Comparison of ENCODE assay signal across 19 cellular contexts in genomic region chr4:122876456-122876855, GRCh38. TPM values are rescaled to one million over a fixed set of nuclear protein-coding genes. Genes with fewer than 3 reads are reported as not detected.
A peak's percentile ranks its signal among the peaks of the same experiment; 100 is the strongest.
DNase-seq lines count a peak whose midpoint lies in the region; ATAC-seq and TF ChIP-seq lines count a peak whose summit lies in the region.
"Had no signal": no experiment of that assay in that cellular context is flagged by ENCODE, and none has a peak within 500 bp of the region (broad histone marks: within the 10 kb centered on the region; RNA-seq: fewer than 3 reads in every experiment).

No MANE protein-coding gene starts in this region.

- H3K9me3 Mint-ChIP-seq in WTC11 = peaks cover 36% of the 10 kb centered on the region

- peaks cover 14% of the 10 kb centered on the region for H3K36me3 ChIP-seq in smooth muscle cell (ENCODE audit: low read depth)
- H3K36me3 ChIP-seq: BE2C had no signal

- no peaks in the 10 kb centered on the region for H3K27me3 Mint-ChIP-seq in WTC11 (ENCODE audit: low read depth)

- H3K4me3 Mint-ChIP-seq in WTC11 = no peak overlapping the region
- H3K4me3 Mint-ChIP-seq: CD4-positive, CD25-positive, alpha-beta regulatory T cell; GM23338 had no signal

- CTCF ChIA-PET in WTC11 (lab: Charles Lee) = interaction anchor here (0.8 to 1.7 kb wide), 2 partner anchors 54 to 119 kb away, joined by 3 to 5 read pairs; no protein-coding TSS in a partner anchor

- H4K20me1 ChIP-seq in smooth muscle cell (ENCODE audit: low read depth) = no peaks in the 10 kb centered on the region

- H3K4me2 ChIP-seq in smooth muscle cell = peak overlapping the region; percentile 9
- H3K4me2 ChIP-seq: GM23338, KMS-11 had no signal

- H3K4me3 ChIP-seq in fibroblast of the aortic adventitia (ENCODE audit: low read depth, low read length) (no peak overlapping the region), smooth muscle cell (no peak overlapping the region)
- H3K4me3 ChIP-seq: GM23338 had no signal

- no peak overlapping the region for H3K9ac ChIP-seq in smooth muscle cell (ENCODE audit: low read depth)
- H3K9ac ChIP-seq: KMS-11 had no signal

- peak overlapping the region; percentile 37; the same call in 1 of the 2 replicates for H3K27ac Mint-ChIP-seq in WTC11
- H3K27ac Mint-ChIP-seq: CD4-positive, CD25-positive, alpha-beta regulatory T cell had no signal

- H3K9me3 ChIP-seq in smooth muscle cell (replicated peaks; ENCODE audit: low read depth) = no peaks in the 10 kb centered on the region

- DNase-seq in EL (peak; percentile 41), WTC11 (ENCODE audit: low spot score) (no peak), fibroblast of the aortic adventitia (ENCODE audit: low read depth) (peak; percentile 44), smooth muscle cell (lab: John Stamatoyannopoulos, UW; ENCODE audit: unreplicated experiment) (no peak), HK-2 (ENCODE audit: unreplicated experiment) (no peak), mucosa of gallbladder (ENCODE audit: low spot score) (no peak)
- DNase-seq: BE2C; CD4-positive, CD25-positive, alpha-beta regulatory T cell; COR-L47; DMS153; NCI-H1417 treated with DMSO at 0.1 percent for 48 hours; NCI-H187 treated with DMSO at 0.1 percent for 48 hours; NCI-H226; NCI-H524; SIG-M5 had no signal

- POLR2A ChIA-PET in WTC11 (lab: Charles Lee) = no interaction called here

- H3K4me1 ChIP-seq in smooth muscle cell (ENCODE audit: low read depth) = peaks cover 4% of the 10 kb centered on the region
- H3K4me1 ChIP-seq: BE2C had no signal

- H3K27ac ChIP-seq in smooth muscle cell (ENCODE audit: low read depth) = peak overlapping the region; percentile 11
- H3K27ac ChIP-seq: KMS-11 had no signal

- peaks cover 5% of the 10 kb centered on the region for H3K79me2 ChIP-seq in smooth muscle cell (ENCODE audit: low read depth)

- H2AFZ ChIP-seq in smooth muscle cell (ENCODE audit: low read depth) = no peak overlapping the region
- H2AFZ ChIP-seq: GM23338 had no signal

- peaks cover 64% of the 10 kb centered on the region for H3K36me3 Mint-ChIP-seq in WTC11

- no peak for TF ChIP-seq CTCF in WTC11 (IDR thresholded peaks at IDR 0.05)
- no peak for TF ChIP-seq CTCF in fibroblast of the aortic adventitia (IDR thresholded peaks at IDR 0.05; ENCODE audit: insufficient read depth, low read length)
- no peak for TF ChIP-seq CTCF in smooth muscle cell (IDR thresholded peaks at IDR 0.05; ENCODE audit: borderline replicate concordance, insufficient read depth, poor library complexity, severe bottlenecking)

- WGBS in smooth muscle cell (ENCODE audit: low lambda C conversion rate) = 88% methylated on average over 3 of the region's 3 CpGs

- H3K4me1 Mint-ChIP-seq in WTC11 = peaks cover 24% of the 10 kb centered on the region
- H3K4me1 Mint-ChIP-seq: CD4-positive, CD25-positive, alpha-beta regulatory T cell had no signal

- ATAC-seq in WTC11 (no peak), HG03378 (IDR thresholded peaks at IDR 0.05; ENCODE audit: unreplicated experiment) (no peak)
- ATAC-seq: GM23338 had no signal

- H3F3A ChIP-seq in smooth muscle cell (ENCODE audit: low read depth) = no peaks in the 10 kb centered on the region

- no peaks in the 10 kb centered on the region for H3K27me3 ChIP-seq in smooth muscle cell (ENCODE audit: low read depth)
- H3K27me3 ChIP-seq: BE2C had no signal

TF ChIP-seq in WTC11, 78 proteins besides CTCF, POLR2A, EP300 and RAD21 (continues in another document):
- no peak for TF ChIP-seq ATF3 (CRISPR knock-in tag; conservative IDR thresholded peaks at IDR 0.05)
- TF ChIP-seq, protein P1, sequence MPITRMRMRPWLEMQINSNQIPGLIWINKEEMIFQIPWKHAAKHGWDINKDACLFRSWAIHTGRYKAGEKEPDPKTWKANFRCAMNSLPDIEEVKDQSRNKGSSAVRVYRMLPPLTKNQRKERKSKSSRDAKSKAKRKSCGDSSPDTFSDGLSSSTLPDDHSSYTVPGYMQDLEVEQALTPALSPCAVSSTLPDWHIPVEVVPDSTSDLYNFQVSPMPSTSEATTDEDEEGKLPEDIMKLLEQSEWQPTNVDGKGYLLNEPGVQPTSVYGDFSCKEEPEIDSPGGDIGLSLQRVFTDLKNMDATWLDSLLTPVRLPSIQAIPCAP (CRISPR knock-in tag; IDR thresholded peaks at IDR 0.05) = no peak
- TF ChIP-seq, protein P2, sequence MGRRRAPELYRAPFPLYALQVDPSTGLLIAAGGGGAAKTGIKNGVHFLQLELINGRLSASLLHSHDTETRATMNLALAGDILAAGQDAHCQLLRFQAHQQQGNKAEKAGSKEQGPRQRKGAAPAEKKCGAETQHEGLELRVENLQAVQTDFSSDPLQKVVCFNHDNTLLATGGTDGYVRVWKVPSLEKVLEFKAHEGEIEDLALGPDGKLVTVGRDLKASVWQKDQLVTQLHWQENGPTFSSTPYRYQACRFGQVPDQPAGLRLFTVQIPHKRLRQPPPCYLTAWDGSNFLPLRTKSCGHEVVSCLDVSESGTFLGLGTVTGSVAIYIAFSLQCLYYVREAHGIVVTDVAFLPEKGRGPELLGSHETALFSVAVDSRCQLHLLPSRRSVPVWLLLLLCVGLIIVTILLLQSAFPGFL (CRISPR knock-in tag; IDR thresholded peaks at IDR 0.05; ENCODE audit: borderline replicate concordance) = no peak
- no peak for TF ChIP-seq ZNF263 (CRISPR knock-in tag; IDR thresholded peaks at IDR 0.05; ENCODE audit: low read depth)
- TF ChIP-seq ZBTB21 (CRISPR knock-in tag; IDR thresholded peaks at IDR 0.05; ENCODE audit: borderline replicate concordance) = no peak
- TF ChIP-seq MLX (CRISPR knock-in tag; IDR thresholded peaks at IDR 0.05) = no peak
- TF ChIP-seq SMAD3 (CRISPR knock-in tag; IDR thresholded peaks at IDR 0.05; ENCODE audit: borderline replicate concordance) = no peak
- TF ChIP-seq PRRX2 (CRISPR knock-in tag; IDR thresholded peaks at IDR 0.05) = no peak
- no peak for TF ChIP-seq E2F1 (CRISPR knock-in tag; IDR thresholded peaks at IDR 0.05)
- no peak for TF ChIP-seq SP1 (CRISPR knock-in tag; conservative IDR thresholded peaks at IDR 0.05)
- TF ChIP-seq FOXK1 (CRISPR knock-in tag; IDR thresholded peaks at IDR 0.05) = no peak
- TF ChIP-seq CREM (CRISPR knock-in tag; IDR thresholded peaks at IDR 0.05) = no peak
- TF ChIP-seq, protein P3, sequence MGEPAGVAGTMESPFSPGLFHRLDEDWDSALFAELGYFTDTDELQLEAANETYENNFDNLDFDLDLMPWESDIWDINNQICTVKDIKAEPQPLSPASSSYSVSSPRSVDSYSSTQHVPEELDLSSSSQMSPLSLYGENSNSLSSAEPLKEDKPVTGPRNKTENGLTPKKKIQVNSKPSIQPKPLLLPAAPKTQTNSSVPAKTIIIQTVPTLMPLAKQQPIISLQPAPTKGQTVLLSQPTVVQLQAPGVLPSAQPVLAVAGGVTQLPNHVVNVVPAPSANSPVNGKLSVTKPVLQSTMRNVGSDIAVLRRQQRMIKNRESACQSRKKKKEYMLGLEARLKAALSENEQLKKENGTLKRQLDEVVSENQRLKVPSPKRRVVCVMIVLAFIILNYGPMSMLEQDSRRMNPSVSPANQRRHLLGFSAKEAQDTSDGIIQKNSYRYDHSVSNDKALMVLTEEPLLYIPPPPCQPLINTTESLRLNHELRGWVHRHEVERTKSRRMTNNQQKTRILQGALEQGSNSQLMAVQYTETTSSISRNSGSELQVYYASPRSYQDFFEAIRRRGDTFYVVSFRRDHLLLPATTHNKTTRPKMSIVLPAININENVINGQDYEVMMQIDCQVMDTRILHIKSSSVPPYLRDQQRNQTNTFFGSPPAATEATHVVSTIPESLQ (CRISPR knock-in tag; IDR thresholded peaks at IDR 0.05) = no peak
- no peak for TF ChIP-seq E2F5 (CRISPR knock-in tag; IDR thresholded peaks at IDR 0.05)

RNA-seq across cellular contexts. Expression of gene NUDT6, which starts 45.9 kb away (rescaled TPM):
- total RNA-seq in WTC11 (2021) (8.0 to 8.7 TPM (median 8.4 TPM) in 3 replicates), fibroblast of the aortic adventitia (ENCODE audit: low replicate concordance) (8.5 and 12.8 TPM in 2 replicates), smooth muscle cell (4.1 and 24.6 TPM in 2 replicates), mucosa of gallbladder (3.5 TPM)
- 6.2 and 7.0 TPM in 2 replicates for polyA plus RNA-seq in smooth muscle cell

RNA-seq across cellular contexts. Expression of gene FGF2, which starts 49.8 kb away (rescaled TPM):
- 115 to 134 TPM (median 127 TPM) in 3 replicates for total RNA-seq in WTC11 (2021)
- total RNA-seq in fibroblast of the aortic adventitia (ENCODE audit: low replicate concordance) = 16.3 and 79.5 TPM in 2 replicates
- 17.7 and 18.9 TPM in 2 replicates for total RNA-seq in smooth muscle cell
- polyA plus RNA-seq in smooth muscle cell = 9.4 and 11.8 TPM in 2 replicates
- total RNA-seq in mucosa of gallbladder = 11.9 TPM
- total RNA-seq: CD4-positive, CD25-positive, alpha-beta regulatory T cell; HT-29 had no signal
- polyA plus RNA-seq: CD4-positive, CD25-positive, alpha-beta regulatory T cell had no signal

Comparison
In these comparisons a context has a peak if more than half of its experiments do, and no peak if none do; other contexts are left out.
1. DNase-seq: peak in EL (single experiment) and fibroblast of the aortic adventitia (single experiment); none in WTC11 (single experiment), smooth muscle cell (single experiment), HK-2 (single experiment) and mucosa of gallbladder (single experiment).